1 cellular context compared by ENCODE assay signal in genomic region chr2:100291152-100291970, GRCh38.
A peak's percentile ranks its signal among the peaks of the same experiment; 100 is the strongest.
TF ChIP-seq lines count a peak whose summit lies in the region.

No MANE protein-coding gene starts in this region.

TF ChIP-seq in HepG2, 621 proteins besides CTCF, POLR2A, EP300 and RAD21 (continued from another document and continues in another):
- no peak for TF ChIP-seq KIAA2018 (CRISPR knock-in tag; IDR thresholded peaks at IDR 0.05; ENCODE audit: borderline replicate concordance)
- no peak for TF ChIP-seq ZNF512 (CRISPR knock-in tag; IDR thresholded peaks at IDR 0.05)
- TF ChIP-seq FOXP1 (IDR thresholded peaks at IDR 0.05) = no peak
- TF ChIP-seq FOXP1 (CRISPR knock-in tag; IDR thresholded peaks at IDR 0.05) = no peak
- 0 out of 2 replicates have a peak, but pooled peaks have one; percentile 50 for TF ChIP-seq ZNF12 (CRISPR knock-in tag; IDR thresholded peaks at IDR 0.05)
- TF ChIP-seq ZNF558 (CRISPR knock-in tag; IDR thresholded peaks at IDR 0.05; ENCODE audit: borderline replicate concordance) = no peak
- no peak for TF ChIP-seq GTF3A (CRISPR knock-in tag; conservative IDR thresholded peaks at IDR 0.05)
- TF ChIP-seq ARNT (IDR thresholded peaks at IDR 0.05) = no peak
- peak; percentile 56; the same call in 1 of the 2 replicates for TF ChIP-seq ETV5 (CRISPR knock-in tag; IDR thresholded peaks at IDR 0.05; ENCODE audit: borderline replicate concordance)
- TF ChIP-seq ZNF34 (CRISPR knock-in tag; IDR thresholded peaks at IDR 0.05; ENCODE audit: borderline replicate concordance) = no peak
- 0 out of 2 replicates have a peak, but pooled peaks have one; percentile 22 for TF ChIP-seq JUND (CRISPR knock-in tag; IDR thresholded peaks at IDR 0.05)
- no peak for TF ChIP-seq ZNF597 (CRISPR knock-in tag; IDR thresholded peaks at IDR 0.05)
- no peak for TF ChIP-seq RELA (CRISPR knock-in tag; IDR thresholded peaks at IDR 0.05)
- TF ChIP-seq THAP8 (CRISPR knock-in tag; IDR thresholded peaks at IDR 0.05; ENCODE audit: borderline replicate concordance) = no peak
- TF ChIP-seq SALL1 (CRISPR knock-in tag; IDR thresholded peaks at IDR 0.05) = no peak
- TF ChIP-seq ZIK1 (CRISPR knock-in tag; IDR thresholded peaks at IDR 0.05; ENCODE audit: borderline replicate concordance, low read depth) = no peak
- TF ChIP-seq SOX6 (IDR thresholded peaks at IDR 0.05) = no peak
- peak; percentile 43 for TF ChIP-seq SOX6 (CRISPR knock-in tag; IDR thresholded peaks at IDR 0.05)
- TF ChIP-seq ZNF407 (CRISPR knock-in tag; IDR thresholded peaks at IDR 0.05; ENCODE audit: not compliant biosample characterization) = no peak
- TF ChIP-seq ZBTB38 (CRISPR knock-in tag; IDR thresholded peaks at IDR 0.05) = no peak
- no peak for TF ChIP-seq TIGD3 (CRISPR knock-in tag; IDR thresholded peaks at IDR 0.05; ENCODE audit: borderline replicate concordance)
- TF ChIP-seq CENPT (CRISPR knock-in tag; IDR thresholded peaks at IDR 0.05; ENCODE audit: low read depth) = no peak
- no peak for TF ChIP-seq PHF20 (CRISPR knock-in tag; IDR thresholded peaks at IDR 0.05)
- TF ChIP-seq SRSF4 (IDR thresholded peaks at IDR 0.05; ENCODE audit: low read depth, low read length, poor library complexity, severe bottlenecking) = no peak
- no peak for TF ChIP-seq KDM3A (CRISPR knock-in tag; IDR thresholded peaks at IDR 0.05; ENCODE audit: low read depth)
- TF ChIP-seq TEAD2 (CRISPR knock-in tag; IDR thresholded peaks at IDR 0.05) = no peak
- no peak for TF ChIP-seq SNRNP70 (IDR thresholded peaks at IDR 0.05; ENCODE audit: low read depth, low read length)
- no peak for TF ChIP-seq MAZ (IDR thresholded peaks at IDR 0.05; ENCODE audit: borderline replicate concordance, low read depth, low read length)
- TF ChIP-seq MAZ (CRISPR knock-in tag; IDR thresholded peaks at IDR 0.05; ENCODE audit: low read depth) = no peak
- no peak for TF ChIP-seq RBAK (CRISPR knock-in tag; IDR thresholded peaks at IDR 0.05)
- no peak for TF ChIP-seq ZNF740 (CRISPR knock-in tag; IDR thresholded peaks at IDR 0.05)
- no peak for TF ChIP-seq ZNF580 (CRISPR knock-in tag; IDR thresholded peaks at IDR 0.05; ENCODE audit: borderline replicate concordance, low read depth)
- TF ChIP-seq ARNT2 (CRISPR knock-in tag; IDR thresholded peaks at IDR 0.05; ENCODE audit: low read depth) = no peak
- TF ChIP-seq NFE2L2 (IDR thresholded peaks at IDR 0.05; ENCODE audit: low read length) = no peak
- no peak for TF ChIP-seq SAFB2 (CRISPR knock-in tag; IDR thresholded peaks at IDR 0.05; ENCODE audit: borderline replicate concordance, low read depth)
- no peak for TF ChIP-seq ZNF672 (CRISPR knock-in tag; IDR thresholded peaks at IDR 0.05)
- TF ChIP-seq ZFP37 (CRISPR knock-in tag; IDR thresholded peaks at IDR 0.05; ENCODE audit: borderline replicate concordance) = no peak
- TF ChIP-seq NCOA2 (CRISPR knock-in tag; IDR thresholded peaks at IDR 0.05) = no peak
- no peak for TF ChIP-seq PRMT3 (CRISPR knock-in tag; IDR thresholded peaks at IDR 0.05; ENCODE audit: borderline replicate concordance, low read depth)
- TF ChIP-seq ZBTB3 (CRISPR knock-in tag; IDR thresholded peaks at IDR 0.05; ENCODE audit: borderline replicate concordance, low read depth) = no peak
- TF ChIP-seq GATAD2A (CRISPR knock-in tag; IDR thresholded peaks at IDR 0.05) = peak; percentile 52; the same call in 1 of the 2 replicates
- peak; percentile 89 for TF ChIP-seq ATF3 (CRISPR knock-in tag; IDR thresholded peaks at IDR 0.05)
